Comparison of ENCODE assay signal across 7 cellular contexts in the genomic region with DNA sequence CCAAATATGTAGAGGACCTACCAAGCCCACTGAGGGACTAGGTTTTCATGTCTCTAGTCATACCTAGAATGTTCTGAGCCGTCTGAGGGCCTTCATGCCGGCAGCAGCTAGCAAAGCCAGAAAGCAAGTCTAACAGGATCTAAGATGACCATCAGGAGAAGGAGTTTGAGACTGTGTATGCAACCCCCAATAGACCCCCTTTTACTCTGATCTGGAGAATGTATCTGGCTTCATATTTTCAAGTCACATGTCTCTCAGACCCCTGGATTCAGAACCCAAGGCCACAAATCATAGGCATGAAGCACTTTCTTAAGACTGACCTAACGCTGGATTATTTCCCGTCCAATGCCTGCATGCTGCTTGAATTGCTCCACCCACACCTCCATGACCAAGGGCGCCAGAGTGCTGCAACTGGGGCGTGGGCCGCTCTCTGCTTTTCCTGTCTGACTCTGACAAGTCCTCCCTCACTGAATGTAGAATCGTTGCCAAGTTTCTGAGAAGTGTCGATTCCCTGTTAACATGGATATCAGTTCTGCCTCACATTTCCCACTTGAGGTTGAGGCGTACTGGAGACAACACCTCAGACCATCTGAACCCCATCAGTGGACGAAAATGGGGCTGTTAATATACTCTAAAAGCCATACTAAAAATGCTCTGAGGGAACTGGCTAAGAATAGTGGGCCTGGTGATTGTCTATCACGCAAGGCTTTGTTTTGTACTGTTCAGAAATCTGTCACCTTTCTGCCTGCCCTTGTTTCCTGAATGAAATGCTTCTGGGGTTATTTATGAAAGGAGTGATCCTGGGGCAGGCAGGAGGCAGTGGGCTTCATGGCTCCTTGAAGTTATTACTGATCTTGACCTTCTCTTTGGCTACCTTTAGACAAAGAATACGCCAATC. TPM values are rescaled to one million over a fixed set of nuclear protein-coding genes. Genes with fewer than 3 reads are reported as not detected.
DNase-seq lines count a peak whose midpoint lies in the region; ATAC-seq, FAIRE-seq and TF ChIP-seq lines count a peak whose summit lies in the region.

No MANE protein-coding gene starts in this region.

- H2AFZ ChIP-seq in endothelial cell of umbilical vein (ENCODE audit: low read depth, low read length), result peak overlapping the region; percentile 75

- peak overlapping the region; percentile 60 for H3K9ac ChIP-seq in endothelial cell of umbilical vein (replicated peaks; ENCODE audit: extremely low read depth, insufficient read depth, low read length)

- peak; percentile 24 for ATAC-seq in HG02610 (IDR thresholded peaks at IDR 0.05; ENCODE audit: unreplicated experiment)

- peak overlapping the region; percentile 85 for H3K27ac ChIP-seq in endothelial cell of umbilical vein (ENCODE audit: insufficient read depth, low read depth, low read length)
- peak overlapping the region; percentile 49 to 73 for H3K27ac ChIP-seq in small intestine (ENCODE audit: low read depth in 1 of 2, low read length in 1 of 2)

- TF ChIP-seq CTCF in endothelial cell of umbilical vein (IDR thresholded peaks at IDR 0.05; ENCODE audit: extremely low read depth in 1 of 2, insufficient read depth in 1 of 2, low read depth in 1 of 2, low read length in 2 of 2), result no peak

- H3K4me3 ChIP-seq in endothelial cell of umbilical vein (replicated peaks in 1 of 3; ENCODE audit: insufficient read depth in 1 of 3, low read depth in 1 of 3, low read length in 3 of 3) (no peak overlapping the region), small intestine (ENCODE audit: low read depth in 1 of 2, low read length in 2 of 2) (no peak overlapping the region)

- CTCF ChIA-PET in endothelial cell of umbilical vein (lab: Charles Lee), result no interaction called here

- no peaks in the 10 kb centered on the region for H4K20me1 ChIP-seq in endothelial cell of umbilical vein (replicated peaks; ENCODE audit: control insufficient read depth, extremely low read depth, insufficient read depth, low read length)

- intact Hi-C loops in endothelial cell of umbilical vein (cut with micrococcal nuclease), result loop anchor here (1.0 to 5.0 kb wide), 3 partner anchors 8 to 108 kb away; a partner anchor contains a TSS

- DNase-seq in activated CD4-positive, alpha-beta T cell treated with anti-CD3 and anti-CD28 coated beads for 4 hours, result peak; percentile 50 to 56
- DNase-seq in endothelial cell of umbilical vein (ENCODE audit: low read depth, low spot score) (peak; percentile 91), small intestine (peak; percentile 51), urothelium cell line (ENCODE audit: low spot score) (no peak), DMS153 treated with DMSO at 0.1 percent for 48 hours (lab: John Stamatoyannopoulos, UW; ENCODE audit: unreplicated experiment) (no peak), dedifferentiated amniotic fluid mesenchymal stem cell (ENCODE audit: extremely low spot score) (no peak)

- WGBS in small intestine, 3 donors, result 54 to 68% (median 59%) methylated on average over 13 of the region's 13 CpGs

- FAIRE-seq in endothelial cell of umbilical vein (lab: Jason Lieb, UNC) (peak; percentile 97), small intestine (lab: Jason Lieb, UNC) (no peak), urothelium cell line (lab: Jason Lieb, UNC) (no peak)

- H3K4me1 ChIP-seq in endothelial cell of umbilical vein (ENCODE audit: control insufficient read depth, extremely low read depth, insufficient read depth, low read length) (peaks cover 29% of the 10 kb centered on the region), small intestine (ENCODE audit: control insufficient read depth in 2 of 2, insufficient read depth in 1 of 2, low read depth in 1 of 2, low read length in 1 of 2) (peaks cover 0 to 5% of the 10 kb centered on the region in 2 donors)

- TSS peak; percentile 19 for BruUV-seq in endothelial cell of umbilical vein (replicated peaks; lab: Mats Ljungman, UMichigan)

- H3K9me3 ChIP-seq in endothelial cell of umbilical vein (replicated peaks; ENCODE audit: control insufficient read depth, insufficient read depth, low read length), result no peaks in the 10 kb centered on the region
- no peaks in the 10 kb centered on the region for H3K9me3 ChIP-seq in small intestine (ENCODE audit: control insufficient read depth, low read depth)

- dilution Hi-C loops in endothelial cell of umbilical vein (cut with MboI; ENCODE audit: extremely low pct_ligation_motif_present, low sequenced_read_pairs), result no loop called here

- H3K36me3 ChIP-seq in endothelial cell of umbilical vein (ENCODE audit: control insufficient read depth in 2 of 2, extremely low read depth in 1 of 2, insufficient read depth in 2 of 2, low read length in 2 of 2) (peaks cover 0 to 10% of the 10 kb centered on the region in 2 experiments), small intestine (ENCODE audit: control insufficient read depth in 2 of 2, insufficient read depth in 2 of 2, low read length in 2 of 2) (peaks cover 3 to 16% of the 10 kb centered on the region in 2 donors)

- TF ChIP-seq POLR2A in endothelial cell of umbilical vein (IDR thresholded peaks at IDR 0.05; ENCODE audit: low read depth, low read length), result no peak

- H3K27me3 ChIP-seq in endothelial cell of umbilical vein (ENCODE audit: control insufficient read depth in 2 of 2, insufficient read depth in 2 of 2, low read length in 2 of 2) (no peaks in the 10 kb centered on the region), small intestine (ENCODE audit: control insufficient read depth in 2 of 2, insufficient read depth in 2 of 2, low read length in 2 of 2) (no peaks in the 10 kb centered on the region)

- no peaks in the 10 kb centered on the region for H3K79me2 ChIP-seq in endothelial cell of umbilical vein (ENCODE audit: control insufficient read depth, insufficient read depth, low read length)

- no peaks in the 10 kb centered on the region for H3K9me1 ChIP-seq in endothelial cell of umbilical vein (replicated peaks; ENCODE audit: control insufficient read depth, extremely low read depth, insufficient read depth, low read length)

- POLR2A ChIA-PET in endothelial cell of umbilical vein (lab: Charles Lee), result no interaction called here

- peak overlapping the region; percentile 66 for H3K4me2 ChIP-seq in endothelial cell of umbilical vein (ENCODE audit: insufficient read depth, low read length)

TF ChIP-seq in endothelial cell of umbilical vein, 7 proteins besides CTCF, POLR2A, EP300 and RAD21:
- TF ChIP-seq JUN (IDR thresholded peaks at IDR 0.05; ENCODE audit: borderline replicate concordance, insufficient read depth, insufficient read length, low read depth) (no peak), GATA2 (IDR thresholded peaks at IDR 0.05; ENCODE audit: insufficient read depth, insufficient read length, low read depth, low read length) (no peak), FOS (IDR thresholded peaks at IDR 0.05; ENCODE audit: borderline replicate concordance, insufficient read depth, low read length) (peak; percentile 9), EZH2 (IDR thresholded peaks at IDR 0.05; ENCODE audit: borderline replicate concordance, low read depth, low read length, severe bottlenecking) (no peak), POLR2AphosphoS5 (IDR thresholded peaks at IDR 0.05; ENCODE audit: insufficient read depth, low read depth, low read length) (no peak), MYC (IDR thresholded peaks at IDR 0.05; ENCODE audit: low read depth, low read length) (no peak)
- TF ChIP-seq, protein P1, sequence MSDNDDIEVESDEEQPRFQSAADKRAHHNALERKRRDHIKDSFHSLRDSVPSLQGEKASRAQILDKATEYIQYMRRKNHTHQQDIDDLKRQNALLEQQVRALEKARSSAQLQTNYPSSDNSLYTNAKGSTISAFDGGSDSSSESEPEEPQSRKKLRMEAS (IDR thresholded peaks at IDR 0.05; ENCODE audit: insufficient read depth, insufficient read length), result peak; percentile 11
TF ChIP-seq in endothelial cell of umbilical vein: peak in this region for 2.

RNA-seq across cellular contexts. Expression of a gene that starts 23.9 kb away (rescaled TPM):
- total RNA-seq in endothelial cell of umbilical vein, result 98.9 and 101 TPM in 2 replicates
- polyA plus RNA-seq in endothelial cell of umbilical vein (37.3 and 45.4 TPM in 2 replicates), small intestine (10 to 100 TPM; 16.8 to 21.1 (median 20.1) TPM)
- polyA plus RNA-seq in endothelial cell of umbilical vein (2011; cell fraction: cytosol; rRNA removed), result 30.1 and 34.6 TPM in 2 replicates
- 264 and 294 TPM in 2 replicates for polyA plus RNA-seq in endothelial cell of umbilical vein (2011; cell fraction: nucleus; rRNA removed)
- 46.9 and 53.2 TPM in 2 replicates for polyA plus RNA-seq in endothelial cell of umbilical vein (2012)
- 106 and 119 TPM in 2 replicates for polyA minus RNA-seq in endothelial cell of umbilical vein
- 35.6 TPM for polyA minus RNA-seq in endothelial cell of umbilical vein (2011; cell fraction: cytosol; rRNA and poly(A)+ RNA removed)
- polyA minus RNA-seq in endothelial cell of umbilical vein (2011; cell fraction: nucleus; rRNA and poly(A)+ RNA removed), result 155 and 193 TPM in 2 replicates

RNA-seq across cellular contexts. Expression of a gene that starts 56.8 kb away (rescaled TPM):
- 25.1 and 26.3 TPM in 2 replicates for total RNA-seq in endothelial cell of umbilical vein
- polyA plus RNA-seq in endothelial cell of umbilical vein (11.2 and 14.5 TPM in 2 replicates), small intestine (10 to 100 TPM; 16.2 to 31.5 (median 21.4) TPM)
- polyA plus RNA-seq in endothelial cell of umbilical vein (2011; cell fraction: cytosol; rRNA removed), result 18.8 and 19.0 TPM in 2 replicates
- polyA plus RNA-seq in endothelial cell of umbilical vein (2011; cell fraction: nucleus; rRNA removed), result 12.7 and 13.3 TPM in 2 replicates
- 20.7 and 28.9 TPM in 2 replicates for polyA plus RNA-seq in endothelial cell of umbilical vein (2012)
- polyA minus RNA-seq in endothelial cell of umbilical vein, result 27.4 and 27.8 TPM in 2 replicates
- 14.6 TPM for polyA minus RNA-seq in endothelial cell of umbilical vein (2011; cell fraction: cytosol; rRNA and poly(A)+ RNA removed)
- polyA minus RNA-seq in endothelial cell of umbilical vein (2011; cell fraction: nucleus; rRNA and poly(A)+ RNA removed), result 8.6 and 13.1 TPM in 2 replicates

Comparison
In these comparisons a context has a peak if more than half of its experiments do, and no peak if none do; other contexts are left out.
1. DNase-seq: peak in activated CD4-positive, alpha-beta T cell treated with anti-CD3 and anti-CD28 coated beads for 4 hours (2 of 2), endothelial cell of umbilical vein (single experiment) and small intestine (single experiment); none in urothelium cell line (single experiment), DMS153 treated with DMSO at 0.1 percent for 48 hours (single experiment) and dedifferentiated amniotic fluid mesenchymal stem cell (single experiment).